In genomic region chr6:88958842-88959241, GRCh38 we compare ENCODE assay signal across 36 cellular contexts.
"Had no signal": no experiment of that assay in that cellular context is flagged by ENCODE, and none has a peak within 500 bp of the region (broad histone marks: within the 10 kb centered on the region; RNA-seq: fewer than 3 reads in every experiment).

No MANE protein-coding gene starts in this region.

- H3K27me3 ChIP-seq: MG63 had no signal

- H3K4me3 ChIP-seq: MG63 had no signal

- DNase-seq: Karpas-422, Kasumi-1, MG63, MM.1S, MV-4-11, NCI-H1048, NCI-H1092, NCI-H1092 treated with DMSO at 0.1 percent for 48 hours, NCI-H1105, NCI-H1105 treated with DMSO at 0.1 percent for 48 hours, NCI-H1417, NCI-H1417 treated with DMSO at 0.1 percent for 48 hours, NCI-H1436, NCI-H1436 treated with DMSO at 0.1 percent for 48 hours, NCI-H146, NCI-H1694, NCI-H1694 treated with DMSO at 0.1 percent for 48 hours, NCI-H187, NCI-H187 treated with DMSO at 0.1 percent for 48 hours, NCI-H1930, NCI-H2029, NCI-H2029 treated with DMSO at 0.1 percent for 48 hours, NCI-H2081, NCI-H2081 treated with DMSO at 0.1 percent for 48 hours, NCI-H2107, NCI-H2171, NCI-H2171 treated with DMSO at 0.1 percent for 48 hours, NCI-H2227 treated with DMSO at 0.1 percent for 48 hours, NCI-H226, NCI-H345, NCI-H446, NCI-H446 treated with DMSO at 0.1 percent for 48 hours, NCI-H510A, NCI-H510A treated with DMSO at 0.1 percent for 48 hours, NCI-H524, NCI-H524 treated with DMSO at 0.1 percent for 48 hours had no signal
